8 cellular contexts compared by ENCODE assay signal in the genomic region with DNA sequence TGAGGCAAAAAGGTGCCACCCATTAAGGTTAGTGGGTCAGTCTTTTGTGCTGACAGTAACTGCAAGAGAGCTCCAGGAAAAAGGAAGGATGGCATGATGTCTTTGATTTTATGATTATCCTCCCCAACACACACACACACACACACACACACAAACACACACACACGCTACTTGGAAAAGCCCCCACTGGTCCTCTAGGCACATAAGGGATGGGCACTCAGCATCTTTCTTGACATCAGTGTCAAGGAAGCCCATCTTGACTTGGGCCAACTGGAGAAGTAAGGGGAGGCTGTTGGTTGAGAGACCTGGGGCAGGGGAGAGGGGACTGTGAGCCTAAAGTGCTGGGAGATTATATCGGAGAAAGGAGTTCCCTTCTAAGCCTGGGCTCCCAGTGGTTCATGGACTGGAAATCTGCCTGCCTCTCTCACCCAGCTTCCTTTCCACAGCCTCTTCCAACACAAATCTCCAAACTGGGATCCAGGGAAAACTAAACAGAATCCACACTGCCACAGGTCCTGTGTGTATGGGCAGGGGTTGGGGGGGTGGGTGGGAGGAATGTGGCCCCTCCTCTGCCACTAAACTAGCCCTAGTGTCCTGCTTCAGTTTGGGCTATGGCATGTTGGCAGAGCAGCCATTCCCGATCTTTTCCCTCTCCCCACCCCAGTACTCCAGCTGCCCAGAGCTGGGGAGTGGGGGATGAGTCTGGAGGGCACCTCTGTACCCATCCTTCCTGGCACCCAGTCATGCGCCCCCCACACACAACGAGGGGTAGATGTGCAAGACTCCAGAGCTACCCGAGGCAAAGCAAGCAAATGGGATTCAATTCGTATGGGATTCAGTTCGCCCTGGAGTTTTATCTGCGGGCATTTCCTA. TPM values are rescaled to one million over a fixed set of nuclear protein-coding genes. Genes with fewer than 3 reads are reported as not detected.
A peak's percentile ranks its signal among the peaks of the same experiment; 100 is the strongest.
DNase-seq lines count a peak whose midpoint lies in the region; ATAC-seq, FAIRE-seq and TF ChIP-seq lines count a peak whose summit lies in the region.

No MANE protein-coding gene starts in this region.

- H3K36me3 Mint-ChIP-seq in activated T-cell treated with anti-CD3 and anti-CD28 coated beads, Interleukin-2, amount 50 U/mL, for 72 hours (ENCODE audit: insufficient read depth in 2 of 2), result peaks cover 0 to 1% of the 10 kb centered on the region in 2 donors

- no peak overlapping the region for H3K27ac Mint-ChIP-seq in activated T-cell treated with anti-CD3 and anti-CD28 coated beads, Interleukin-2, amount 50 U/mL, for 72 hours

- H3K36me3 ChIP-seq in RWPE2 (ENCODE audit: low read depth) (peaks cover 59% of the 10 kb centered on the region), pancreas (peaks cover 0 to 26% (median 4%) of the 10 kb centered on the region in 3 donors)

- peaks cover 14% of the 10 kb centered on the region for H3K4me1 Mint-ChIP-seq in activated T-cell treated with anti-CD3 and anti-CD28 coated beads, Interleukin-2, amount 50 U/mL, for 72 hours (ENCODE audit: low read depth)

- WGBS in pancreas, 2 donors, result 32 to 45% methylated on average over 9 of the region's 9 CpGs

- H3K27me3 Mint-ChIP-seq in activated T-cell treated with anti-CD3 and anti-CD28 coated beads, Interleukin-2, amount 50 U/mL, for 72 hours (ENCODE audit: low read depth), result peaks cover 52% of the 10 kb centered on the region

- DNase-seq in AG20443 (ENCODE audit: low spot score) (peak; percentile 48), RWPE2 (ENCODE audit: low spot score) (no peak), fibroblast of villous mesenchyme (ENCODE audit: low read depth) (no peak), pancreas (peak in 1 of 6 donors; percentile 50), omental fat pad (ENCODE audit: low spot score) (no peak), SHP77 treated with DMSO at 0.1 percent for 48 hours (lab: John Stamatoyannopoulos, UW) (no peak)
- no peak for DNase-seq in activated T-cell treated with anti-CD3 and anti-CD28 coated beads, Interleukin-2, amount 50 U/mL, for 72 hours

- ATAC-seq in RWPE2 (ENCODE audit: low read depth), result no peak
- ATAC-seq in pancreas, result no peak
- no peak for ATAC-seq in GM18517 (IDR thresholded peaks at IDR 0.05; ENCODE audit: unreplicated experiment)
- ATAC-seq in omental fat pad (ENCODE audit: low FRiP score), result no peak
- ATAC-seq in activated T-cell treated with anti-CD3 and anti-CD28 coated beads, Interleukin-2, amount 50 U/mL, for 72 hours (replicated peaks in 1 of 2), result no peak

- FAIRE-seq in pancreas (lab: Jason Lieb, UNC), result no peak

- H3K9me3 Mint-ChIP-seq in activated T-cell treated with anti-CD3 and anti-CD28 coated beads, Interleukin-2, amount 50 U/mL, for 72 hours, result no peaks in the 10 kb centered on the region

- H3K27ac ChIP-seq in RWPE2 (ENCODE audit: poor library complexity, severe bottlenecking), result peak overlapping the region; percentile 96
- peak overlapping the region; percentile 95 to 99 (median 97) for H3K27ac ChIP-seq in pancreas

- intact Hi-C loops in pancreas (cut with DNase I), result loop anchor here in 2 of 3 donors (10.0 kb wide), 1 partner anchor 102 kb away; no protein-coding TSS in a partner anchor

- H3K4me1 ChIP-seq in RWPE2 (ENCODE audit: insufficient read depth, poor library complexity, severe bottlenecking), result peaks cover 47% of the 10 kb centered on the region
- peaks cover 0 to 4% (median 4%) of the 10 kb centered on the region in 3 donors for H3K4me1 ChIP-seq in pancreas

- H3K27me3 ChIP-seq in RWPE2 (ENCODE audit: insufficient read depth, poor library complexity, severe bottlenecking) (no peaks in the 10 kb centered on the region), pancreas (no peaks in the 10 kb centered on the region)

- H3K4me3 ChIP-seq in RWPE2 (ENCODE audit: severe bottlenecking) (peak overlapping the region; percentile 66), fibroblast of villous mesenchyme (ENCODE audit: low read depth, low read length) (peak overlapping the region; percentile 93), pancreas (peak overlapping the region; percentile 47 to 74 (median 70))

- TF ChIP-seq CTCF in RWPE2 (IDR thresholded peaks at IDR 0.05; ENCODE audit: poor library complexity, severe bottlenecking) (no peak), fibroblast of villous mesenchyme (IDR thresholded peaks at IDR 0.05; ENCODE audit: insufficient read depth, low read depth, low read length) (no peak), pancreas (IDR thresholded peaks at IDR 0.05) (no peak), omental fat pad (IDR thresholded peaks at IDR 0.05) (no peak)

- peak overlapping the region in 1 of 2 donors; percentile 29 for H3K4me3 Mint-ChIP-seq in activated T-cell treated with anti-CD3 and anti-CD28 coated beads, Interleukin-2, amount 50 U/mL, for 72 hours

- H3K9me3 ChIP-seq in RWPE2 (ENCODE audit: severe bottlenecking) (no peaks in the 10 kb centered on the region), pancreas (no peaks in the 10 kb centered on the region)

RNA-seq across cellular contexts. Expression of gene AMOTL2, which starts 1.6 kb away (rescaled TPM):
- 129 and 236 TPM in 2 replicates for total RNA-seq in fibroblast of villous mesenchyme
- total RNA-seq in pancreas, result 10 to 100 TPM; 25.3 to 35.7 (median 32.4) TPM
- 10 to 100 TPM; 11.9 to 17.9 TPM for polyA plus RNA-seq in pancreas
- total RNA-seq in omental fat pad, result 100 to 1,000 TPM in 3 of 4 donors, 10 to 100 TPM in 1; 99.0 to 201 (median 158) TPM
- under 1 TPM in 1 of 2 donors, not detected in 1; 0.07 TPM for total RNA-seq in activated T-cell treated with anti-CD3 and anti-CD28 coated beads, Interleukin-2, amount 50 U/mL, for 72 hours

Comparison
In these comparisons a context has a peak if more than half of its experiments do, and no peak if none do; other contexts are left out.
1. RNA of gene AMOTL2, which starts 1.6 kb away (total RNA-seq): 129 to 236 TPM in fibroblast of villous mesenchyme, 99.0 to 201 TPM in omental fat pad and 25.3 to 35.7 TPM in pancreas; 0.07 TPM in activated T-cell treated with anti-CD3 and anti-CD28 coated beads, Interleukin-2, amount 50 U/mL, for 72 hours; every median in the first group is over 10 times any median in the second.
2. Peak in every context shown above with its lines, with median percentiles within 50 percentile points of each other: H3K4me3 ChIP-seq.